ENCODE assay signal across 8 cellular contexts in genomic region chr14:20873370-20874177, GRCh38. TPM values are rescaled to one million over a fixed set of nuclear protein-coding genes. Genes with fewer than 3 reads are reported as not detected.
DNase-seq lines count a peak whose midpoint lies in the region; ATAC-seq and TF ChIP-seq lines count a peak whose summit lies in the region.

No MANE protein-coding gene starts in this region.

- CTCF ChIA-PET in Calu3 (lab: Charles Lee) = interaction anchor here (1.1 kb wide), 1 partner anchor 16 kb away, joined by 3 read pairs; no protein-coding TSS in a partner anchor

- H3K27me3 Mint-ChIP-seq in Calu3 (ENCODE audit: unreplicated experiment) (peaks cover 65% of the 10 kb centered on the region), GM23338 (ENCODE audit: insufficient read depth, low read depth, poor library complexity) (peaks cover 6% of the 10 kb centered on the region)

- H3K36me3 Mint-ChIP-seq in Calu3 (ENCODE audit: insufficient read depth, unreplicated experiment) = no peaks in the 10 kb centered on the region
- peaks cover 1% of the 10 kb centered on the region; the same call in 2 of the 3 replicates for H3K36me3 Mint-ChIP-seq in GM23338 (ENCODE audit: low read depth)

- H3K36me3 ChIP-seq in GM23338 (ENCODE audit: insufficient read depth) = no peaks in the 10 kb centered on the region

- H3K4me3 ChIP-seq in GM23338 = peak overlapping the region; percentile 54

- intact Hi-C loops in Calu3 (cut with micrococcal nuclease; ENCODE audit: unreplicated experiment) = no loop called here

- no peaks in the 10 kb centered on the region for H3K27me3 ChIP-seq in GM23338 (ENCODE audit: insufficient read depth)

- H3K9me2 ChIP-seq in GM23338 (ENCODE audit: insufficient read depth) = no peaks in the 10 kb centered on the region

- no peaks in the 10 kb centered on the region for H4K20me1 ChIP-seq in GM23338 (replicated peaks; ENCODE audit: insufficient read depth)

- peak overlapping the region; percentile 80 for H3K4me2 ChIP-seq in GM23338

- H3K79me2 ChIP-seq in GM23338 (replicated peaks; ENCODE audit: insufficient read depth) = no peaks in the 10 kb centered on the region

- no peaks in the 10 kb centered on the region for H3K9me3 Mint-ChIP-seq in Calu3 (ENCODE audit: low read depth, unreplicated experiment)
- peaks cover 8% of the 10 kb centered on the region for H3K9me3 Mint-ChIP-seq in GM23338

- H3K27ac ChIP-seq in GM23338 (ENCODE audit: low read depth) = no peak overlapping the region

- no peak overlapping the region for H3K4me3 Mint-ChIP-seq in Calu3 (ENCODE audit: low read depth, unreplicated experiment)
- H3K4me3 Mint-ChIP-seq in GM23338 = peak overlapping the region; percentile 67

- H3K4me1 ChIP-seq in GM23338 (ENCODE audit: insufficient read depth) = no peaks in the 10 kb centered on the region

- H2AFZ ChIP-seq in GM23338 = peak overlapping the region; percentile 99

- BruUV-seq in Calu3 (replicated peaks; lab: Mats Ljungman, UMichigan) = no TSS peak

- H3K27ac Mint-ChIP-seq in Calu3 (ENCODE audit: unreplicated experiment) = no peak overlapping the region
- H3K27ac Mint-ChIP-seq in GM23338 = peak overlapping the region; percentile 73

- H3F3A ChIP-seq in GM23338 (replicated peaks; ENCODE audit: low read depth) = no peaks in the 10 kb centered on the region

- peak; percentile 67 for DNase-seq in Calu3
- DNase-seq in GM23338 (ENCODE audit: low spot score) = peak; percentile 97
- DNase-seq in NCI-H460 (ENCODE audit: extremely low read depth, low read depth) = peak; percentile 44
- DNase-seq in activated CD8-positive, alpha-beta memory T cell treated with anti-CD3 and anti-CD28 coated beads, Interleukin-2, amount 50 U/mL, for 1 hour (ENCODE audit: extremely low read depth) = peak; percentile 26
- peak; percentile 54 for DNase-seq in myocyte (ENCODE audit: low read depth)
- peak; percentile 91 for DNase-seq in stimulated activated CD8-positive, alpha-beta memory T cell treated with anti-CD3 and anti-CD28 coated beads, Interleukin-4, amount 100 ng/mL, for 48 hours
- no peak for DNase-seq in DMS79 (lab: John Stamatoyannopoulos, UW)

- H3K4me1 Mint-ChIP-seq in Calu3 (ENCODE audit: low read depth, unreplicated experiment) (no peaks in the 10 kb centered on the region), GM23338 (peaks cover 20% of the 10 kb centered on the region)

- TF ChIP-seq CTCF in Calu3 (IDR thresholded peaks at IDR 0.05; ENCODE audit: unreplicated experiment) (peak; percentile 39), GM23338 (conservative IDR thresholded peaks at IDR 0.05; ENCODE audit: low read depth in 2 of 2) (peak; percentile 87 to 95)

- ATAC-seq in GM23338 = peak; percentile 99
- peak; percentile 64 for ATAC-seq in esophagus mucosa

TF ChIP-seq in GM23338, 12 proteins besides CTCF, POLR2A, EP300 and RAD21:
- peak; percentile 9; the same call in 1 of the 2 replicates for TF ChIP-seq ETS1 (IDR thresholded peaks at IDR 0.05)
- no peak for TF ChIP-seq EZH2 (IDR thresholded peaks at IDR 0.05; ENCODE audit: low read depth, unreplicated experiment)
- TF ChIP-seq CREB1 (CRISPR knock-in tag; IDR thresholded peaks at IDR 0.05; ENCODE audit: low read depth) = peak; percentile 73
- TF ChIP-seq, protein P1, sequence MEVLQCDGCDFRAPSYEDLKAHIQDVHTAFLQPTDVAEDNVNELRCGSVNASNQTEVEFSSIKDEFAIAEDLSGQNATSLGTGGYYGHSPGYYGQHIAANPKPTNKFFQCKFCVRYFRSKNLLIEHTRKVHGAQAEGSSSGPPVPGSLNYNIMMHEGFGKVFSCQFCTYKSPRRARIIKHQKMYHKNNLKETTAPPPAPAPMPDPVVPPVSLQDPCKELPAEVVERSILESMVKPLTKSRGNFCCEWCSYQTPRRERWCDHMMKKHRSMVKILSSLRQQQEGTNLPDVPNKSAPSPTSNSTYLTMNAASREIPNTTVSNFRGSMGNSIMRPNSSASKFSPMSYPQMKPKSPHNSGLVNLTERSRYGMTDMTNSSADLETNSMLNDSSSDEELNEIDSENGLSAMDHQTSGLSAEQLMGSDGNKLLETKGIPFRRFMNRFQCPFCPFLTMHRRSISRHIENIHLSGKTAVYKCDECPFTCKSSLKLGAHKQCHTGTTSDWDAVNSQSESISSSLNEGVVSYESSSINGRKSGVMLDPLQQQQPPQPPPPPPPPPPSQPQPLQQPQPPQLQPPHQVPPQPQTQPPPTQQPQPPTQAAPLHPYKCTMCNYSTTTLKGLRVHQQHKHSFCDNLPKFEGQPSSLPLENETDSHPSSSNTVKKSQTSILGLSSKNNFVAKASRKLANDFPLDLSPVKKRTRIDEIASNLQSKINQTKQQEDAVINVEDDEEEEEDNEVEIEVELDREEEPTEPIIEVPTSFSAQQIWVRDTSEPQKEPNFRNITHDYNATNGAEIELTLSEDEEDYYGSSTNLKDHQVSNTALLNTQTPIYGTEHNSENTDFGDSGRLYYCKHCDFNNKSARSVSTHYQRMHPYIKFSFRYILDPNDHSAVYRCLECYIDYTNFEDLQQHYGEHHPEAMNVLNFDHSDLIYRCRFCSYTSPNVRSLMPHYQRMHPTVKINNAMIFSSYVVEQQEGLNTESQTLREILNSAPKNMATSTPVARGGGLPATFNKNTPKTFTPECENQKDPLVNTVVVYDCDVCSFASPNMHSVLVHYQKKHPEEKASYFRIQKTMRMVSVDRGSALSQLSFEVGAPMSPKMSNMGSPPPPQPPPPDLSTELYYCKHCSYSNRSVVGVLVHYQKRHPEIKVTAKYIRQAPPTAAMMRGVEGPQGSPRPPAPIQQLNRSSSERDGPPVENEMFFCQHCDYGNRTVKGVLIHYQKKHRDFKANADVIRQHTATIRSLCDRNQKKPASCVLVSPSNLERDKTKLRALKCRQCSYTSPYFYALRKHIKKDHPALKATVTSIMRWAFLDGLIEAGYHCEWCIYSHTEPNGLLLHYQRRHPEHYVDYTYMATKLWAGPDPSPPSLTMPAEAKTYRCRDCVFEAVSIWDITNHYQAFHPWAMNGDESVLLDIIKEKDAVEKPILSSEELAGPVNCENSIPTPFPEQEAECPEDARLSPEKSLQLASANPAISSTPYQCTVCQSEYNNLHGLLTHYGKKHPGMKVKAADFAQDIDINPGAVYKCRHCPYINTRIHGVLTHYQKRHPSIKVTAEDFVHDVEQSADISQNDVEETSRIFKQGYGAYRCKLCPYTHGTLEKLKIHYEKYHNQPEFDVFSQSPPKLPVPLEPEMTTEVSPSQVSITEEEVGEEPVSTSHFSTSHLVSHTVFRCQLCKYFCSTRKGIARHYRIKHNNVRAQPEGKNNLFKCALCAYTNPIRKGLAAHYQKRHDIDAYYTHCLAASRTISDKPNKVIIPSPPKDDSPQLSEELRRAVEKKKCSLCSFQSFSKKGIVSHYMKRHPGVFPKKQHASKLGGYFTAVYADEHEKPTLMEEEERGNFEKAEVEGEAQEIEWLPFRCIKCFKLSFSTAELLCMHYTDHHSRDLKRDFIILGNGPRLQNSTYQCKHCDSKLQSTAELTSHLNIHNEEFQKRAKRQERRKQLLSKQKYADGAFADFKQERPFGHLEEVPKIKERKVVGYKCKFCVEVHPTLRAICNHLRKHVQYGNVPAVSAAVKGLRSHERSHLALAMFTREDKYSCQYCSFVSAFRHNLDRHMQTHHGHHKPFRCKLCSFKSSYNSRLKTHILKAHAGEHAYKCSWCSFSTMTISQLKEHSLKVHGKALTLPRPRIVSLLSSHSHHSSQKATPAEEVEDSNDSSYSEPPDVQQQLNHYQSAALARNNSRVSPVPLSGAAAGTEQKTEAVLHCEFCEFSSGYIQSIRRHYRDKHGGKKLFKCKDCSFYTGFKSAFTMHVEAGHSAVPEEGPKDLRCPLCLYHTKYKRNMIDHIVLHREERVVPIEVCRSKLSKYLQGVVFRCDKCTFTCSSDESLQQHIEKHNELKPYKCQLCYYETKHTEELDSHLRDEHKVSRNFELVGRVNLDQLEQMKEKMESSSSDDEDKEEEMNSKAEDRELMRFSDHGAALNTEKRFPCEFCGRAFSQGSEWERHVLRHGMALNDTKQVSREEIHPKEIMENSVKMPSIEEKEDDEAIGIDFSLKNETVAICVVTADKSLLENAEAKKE (CRISPR knock-in tag; IDR thresholded peaks at IDR 0.05) = 0 out of 2 replicates have a peak, but pooled peaks have one; percentile 24
- TF ChIP-seq POLR2AphosphoS5 (IDR thresholded peaks at IDR 0.05; ENCODE audit: low read depth) = peak; percentile 27; the same call in 1 of the 2 replicates

RNA-seq across cellular contexts. Expression of gene RNASE3, which starts 17.6 kb away (rescaled TPM):
- not detected in 2 replicates for total RNA-seq in Calu3 (2022)
- total RNA-seq in GM23338 (2014; rRNA removed; shearing (Covaris generic)) = not detected in 2 replicates
- polyA plus RNA-seq in GM23338 (2016; fragmentation: Nextera tagmentation; extraction: Ambion mirVana) = not detected in 2 replicates
- total RNA-seq in NCI-H460 (2014; rRNA removed; shearing (Covaris generic)) = not detected in 2 replicates
- not detected in 2 replicates for polyA plus RNA-seq in NCI-H460 (2014; cell fraction: nucleus; rRNA removed)
- total RNA-seq in esophagus mucosa = not detected
- not detected in 2 replicates for total RNA-seq in myocyte
- not detected for polyA plus RNA-seq in myocyte (2012)
